ENCODE assay signal across 2 cellular contexts in genomic region chr10:94489976-94490788, GRCh38.
TF ChIP-seq lines count a peak whose summit lies in the region.

No MANE protein-coding gene starts in this region.

TF ChIP-seq in HepG2, 621 proteins besides CTCF, POLR2A, EP300 and RAD21 (continued from another document):
- TF ChIP-seq ZNF784 (CRISPR knock-in tag; IDR thresholded peaks at IDR 0.05; ENCODE audit: borderline replicate concordance) = no peak
TF ChIP-seq in HepG2: peak in this region for 2.

TF ChIP-seq in SK-N-SH, 30 proteins besides CTCF, POLR2A, EP300 and RAD21 (continued from another document):
- no peak for TF ChIP-seq MXI1 (IDR thresholded peaks at IDR 0.05; ENCODE audit: low read depth, low read length)
TF ChIP-seq in SK-N-SH: peak in this region for 1.
